Comparison of ENCODE assay signal across 30 cellular contexts in genomic region chr9:114026335-114026734, GRCh38. TPM values are rescaled to one million over a fixed set of nuclear protein-coding genes. Genes with fewer than 3 reads are reported as not detected.
"Had no signal": no experiment of that assay in that cellular context is flagged by ENCODE, and none has a peak within 500 bp of the region (broad histone marks: within the 10 kb centered on the region; RNA-seq: fewer than 3 reads in every experiment).

No MANE protein-coding gene starts in this region.

- ATAC-seq: activated T-cell treated with anti-CD3 and anti-CD28 coated beads, Interleukin-2, amount 50 U/mL, for 4 hours; mucosa of descending colon; psoas muscle; right cardiac atrium; stimulated activated naive CD8-positive, alpha-beta T cell treated with anti-CD3 and anti-CD28 coated beads, Interleukin-15, Interleukin-2, amounts not matched to agents 100 U/mL and 50 U/mL, for 24 hours; T-helper 17 cell had no signal

- H3K27ac ChIP-seq: breast epithelium, hepatocyte, psoas muscle, SK-N-MC, upper lobe of left lung had no signal

- H3K4me1 ChIP-seq: breast epithelium, psoas muscle, upper lobe of left lung had no signal

- H3K27me3 Mint-ChIP-seq: activated B cell treated with CpG ODN at 0.5 μM for 24 hours; activated CD4-positive, alpha-beta memory T cell treated with anti-CD3 and anti-CD28 coated beads for 36 hours; naive B cell; T-helper 17 cell had no signal

- H3K4me3 Mint-ChIP-seq: activated B cell treated with CpG ODN at 0.5 μM for 24 hours; activated CD4-positive, alpha-beta memory T cell treated with anti-CD3 and anti-CD28 coated beads for 36 hours; activated naive CD4-positive, alpha-beta T cell treated with anti-CD3 and anti-CD28 coated beads for 36 hours; activated naive CD8-positive, alpha-beta T cell treated with anti-CD3 and anti-CD28 coated beads, Interleukin-2, amount 10 ng/mL, durations not matched to agents 7 days and 5 days; activated T-cell treated with anti-CD3 and anti-CD28 coated beads, Interleukin-2, amount 50 U/mL, for 4 hours; immature natural killer cell; naive B cell; T-helper 17 cell had no signal

- H3K4me1 Mint-ChIP-seq: activated B cell treated with CpG ODN at 0.5 μM for 24 hours, immature natural killer cell, naive B cell, T-helper 17 cell had no signal

- H3K4me3 ChIP-seq: breast epithelium, hepatocyte, mucosa of descending colon, psoas muscle, SK-N-MC, upper lobe of left lung had no signal

- H3K27ac Mint-ChIP-seq: activated B cell treated with CpG ODN at 0.5 μM for 24 hours; activated CD4-positive, alpha-beta memory T cell treated with anti-CD3 and anti-CD28 coated beads for 36 hours; activated naive CD4-positive, alpha-beta T cell treated with anti-CD3 and anti-CD28 coated beads for 36 hours; activated naive CD8-positive, alpha-beta T cell treated with anti-CD3 and anti-CD28 coated beads, Interleukin-2, amount 10 ng/mL, durations not matched to agents 7 days and 5 days; activated T-helper 2 cell treated with anti-CD3 and anti-CD28 coated beads, Interferon-gamma antibody, Interleukin-2, Interleukin-4, amounts not matched to agents 10 μg/mL and 5 μg/mL and 100 μg/mL, durations not matched to agents 14 hours and 24 hours and 36 hours; immature natural killer cell; T-helper 17 cell had no signal

- H3K36me3 Mint-ChIP-seq: activated naive CD8-positive, alpha-beta T cell treated with anti-CD3 and anti-CD28 coated beads, Interleukin-2, amount 10 ng/mL, durations not matched to agents 7 days and 5 days had no signal

- H3K27me3 ChIP-seq: breast epithelium, hepatocyte, upper lobe of left lung had no signal

- DNase-seq: activated B cell treated with CpG ODN at 0.5 μM for 24 hours; activated CD4-positive, alpha-beta memory T cell treated with anti-CD3 and anti-CD28 coated beads for 36 hours; activated CD4-positive, alpha-beta T cell treated with anti-CD3 and anti-CD28 coated beads for 4 hours; activated naive CD4-positive, alpha-beta T cell treated with anti-CD3 and anti-CD28 coated beads for 36 hours; activated naive CD8-positive, alpha-beta T cell treated with anti-CD3 and anti-CD28 coated beads, Interleukin-2, amount 10 ng/mL, durations not matched to agents 7 days and 5 days; activated T-cell treated with anti-CD3 and anti-CD28 coated beads, Interleukin-2, amount 50 U/mL, for 4 hours; amniotic stem cell; cortex of kidney; erythroblast; foreskin melanocyte; glutamatergic neuron; immature natural killer cell; kidney glomerular epithelial cell; mesenchymal stem cell; mucosa of descending colon; naive B cell; psoas muscle; right cardiac atrium; stimulated activated CD4-positive, alpha-beta T cell treated with anti-CD3 and anti-CD28 coated beads, Interleukin-12 subunit alpha, Interleukin-12 subunit beta, amount 100 ng/mL, for 4 hours; stimulated activated CD4-positive, alpha-beta T cell treated with anti-CD3 and anti-CD28 coated beads, Interleukin-4, amount 100 ng/mL, for 4 hours; stimulated activated naive CD8-positive, alpha-beta T cell treated with anti-CD3 and anti-CD28 coated beads, Interleukin-15, Interleukin-2, amounts not matched to agents 100 U/mL and 50 U/mL, for 24 hours; SW 1271; T-helper 17 cell had no signal

RNA-seq across cellular contexts. Expression of gene AMBP, which starts 51.8 kb away (rescaled TPM):
- total RNA-seq: activated B cell treated with CpG ODN at 0.5 μM for 24 hours; activated CD4-positive, alpha-beta memory T cell treated with anti-CD3 and anti-CD28 coated beads for 36 hours; activated naive CD4-positive, alpha-beta T cell treated with anti-CD3 and anti-CD28 coated beads for 36 hours; activated naive CD8-positive, alpha-beta T cell treated with anti-CD3 and anti-CD28 coated beads, Interleukin-2, amount 10 ng/mL, durations not matched to agents 7 days and 5 days; activated T-helper 2 cell treated with anti-CD3 and anti-CD28 coated beads, Interferon-gamma antibody, Interleukin-2, Interleukin-4, amounts not matched to agents 10 μg/mL and 5 μg/mL and 100 μg/mL, durations not matched to agents 14 hours and 24 hours and 36 hours; osteocyte; subcutaneous adipose tissue; T-helper 17 cell had no signal
- polyA plus RNA-seq: immature natural killer cell, psoas muscle had no signal
